8 cellular contexts compared by ENCODE assay signal in the genomic region with DNA sequence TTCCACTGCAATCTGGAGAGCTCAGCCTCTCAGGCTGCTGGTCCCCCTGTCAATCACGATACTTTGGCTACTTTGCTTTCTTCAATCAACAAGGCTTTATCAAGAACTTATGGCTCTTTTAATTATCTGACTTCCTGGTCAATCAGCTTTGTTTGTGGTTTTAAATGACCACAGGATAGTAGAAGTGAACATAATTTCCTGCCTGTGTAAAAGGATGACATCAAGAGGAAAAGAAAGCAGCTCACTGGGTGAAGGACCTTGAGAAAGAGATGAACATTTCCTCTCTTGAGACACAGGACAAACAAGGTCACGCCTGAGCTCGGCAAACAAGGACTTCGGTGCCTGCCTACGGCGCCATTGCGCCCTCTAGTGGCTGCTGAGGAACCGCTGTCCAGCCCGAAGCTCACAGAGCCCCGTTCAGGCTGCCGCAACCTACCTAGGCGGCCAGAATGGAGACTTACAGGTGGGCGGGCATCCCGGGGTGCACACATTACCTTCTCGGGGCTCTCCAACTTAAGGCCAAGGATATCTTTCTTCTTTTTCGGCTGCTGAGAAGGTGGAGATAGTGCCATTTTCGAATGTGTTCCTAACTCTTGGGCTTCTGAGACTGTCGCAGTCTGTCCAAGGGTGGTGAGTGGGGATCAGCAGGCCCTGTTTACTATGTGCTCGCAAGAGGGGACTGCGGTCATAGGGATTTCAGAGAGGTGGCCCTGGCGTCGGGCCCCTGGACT. TPM values are rescaled to one million over a fixed set of nuclear protein-coding genes. Genes with fewer than 3 reads are reported as not detected.
DNase-seq lines count a peak whose midpoint lies in the region; ATAC-seq and TF ChIP-seq lines count a peak whose summit lies in the region.

No MANE protein-coding gene starts in this region.

- no peaks in the 10 kb centered on the region for H3K9me3 ChIP-seq in neural cell (ENCODE audit: low read length)

- no peak overlapping the region for H3K4me3 ChIP-seq in neural cell (ENCODE audit: low read length)

- no peaks in the 10 kb centered on the region for H4K20me1 ChIP-seq in neural cell (ENCODE audit: insufficient read depth)

- peak; percentile 90 for TF ChIP-seq CTCF in neural cell (IDR thresholded peaks at IDR 0.05; ENCODE audit: poor library complexity, severe bottlenecking)

- intact Hi-C loops in activated T-helper 1 cell treated with anti-CD3 and anti-CD28 coated beads, Interleukin-12 subunit alpha, Interleukin-12 subunit beta, Interleukin-2, Interleukin-4 antibody, amounts not matched to agents 30 ng/mL and 10 ng/mL and 1 ng/mL, durations not matched to agents 14 hours and 24 hours and 36 hours (cut with micrococcal nuclease): loop anchor here (1.0 to 10.0 kb wide), 8 partner anchors 56 to 374 kb away; a partner anchor contains a TSS

- no peaks in the 10 kb centered on the region for H3K36me3 ChIP-seq in neural cell (ENCODE audit: insufficient read depth, low read length)

- H3K4me2 ChIP-seq in neural cell (ENCODE audit: low read length): no peak overlapping the region

- peak; percentile 84 for ATAC-seq in GM21576 (IDR thresholded peaks at IDR 0.05; ENCODE audit: unreplicated experiment)
- ATAC-seq in stimulated activated naive CD8-positive, alpha-beta T cell treated with anti-CD3 and anti-CD28 coated beads, Interleukin-15, Interleukin-2, amounts not matched to agents 100 U/mL and 50 U/mL, for 24 hours: peak; percentile 89

- no peaks in the 10 kb centered on the region for H3K9me2 ChIP-seq in neural cell (ENCODE audit: insufficient read depth, low read length)

- no peaks in the 10 kb centered on the region for H3K36me3 Mint-ChIP-seq in IgD-negative memory B cell
- no peaks in the 10 kb centered on the region for H3K36me3 Mint-ChIP-seq in activated T-helper 1 cell treated with anti-CD3 and anti-CD28 coated beads, Interleukin-12 subunit alpha, Interleukin-12 subunit beta, Interleukin-2, Interleukin-4 antibody, amounts not matched to agents 30 ng/mL and 10 ng/mL and 1 ng/mL, durations not matched to agents 14 hours and 24 hours and 36 hours (ENCODE audit: low read depth)

- H3K79me2 ChIP-seq in neural cell (replicated peaks; ENCODE audit: insufficient read depth, low read length): no peaks in the 10 kb centered on the region

- H3K27me3 ChIP-seq in neural cell (ENCODE audit: insufficient read depth, low read depth, low read length): no peaks in the 10 kb centered on the region

- peaks cover 10% of the 10 kb centered on the region for H3K27me3 Mint-ChIP-seq in IgD-negative memory B cell
- H3K27me3 Mint-ChIP-seq in activated T-helper 1 cell treated with anti-CD3 and anti-CD28 coated beads, Interleukin-12 subunit alpha, Interleukin-12 subunit beta, Interleukin-2, Interleukin-4 antibody, amounts not matched to agents 30 ng/mL and 10 ng/mL and 1 ng/mL, durations not matched to agents 14 hours and 24 hours and 36 hours (ENCODE audit: insufficient read depth): no peaks in the 10 kb centered on the region

- no peak overlapping the region for H3K27ac ChIP-seq in neural cell (ENCODE audit: low read length)

- peak overlapping the region in 2 of 4 donors; percentile 9 to 60 for H3K4me3 Mint-ChIP-seq in IgD-negative memory B cell
- peak overlapping the region; percentile 4 for H3K4me3 Mint-ChIP-seq in activated T-helper 1 cell treated with anti-CD3 and anti-CD28 coated beads, Interleukin-12 subunit alpha, Interleukin-12 subunit beta, Interleukin-2, Interleukin-4 antibody, amounts not matched to agents 30 ng/mL and 10 ng/mL and 1 ng/mL, durations not matched to agents 14 hours and 24 hours and 36 hours

- H3F3A ChIP-seq in neural cell (ENCODE audit: insufficient read depth, low read length, poor library complexity, severe bottlenecking): no peaks in the 10 kb centered on the region

- peak overlapping the region; percentile 33 for H2AFZ ChIP-seq in neural cell (ENCODE audit: low read depth, low read length)

- no peaks in the 10 kb centered on the region for H3K9me3 Mint-ChIP-seq in IgD-negative memory B cell
- no peaks in the 10 kb centered on the region for H3K9me3 Mint-ChIP-seq in activated T-helper 1 cell treated with anti-CD3 and anti-CD28 coated beads, Interleukin-12 subunit alpha, Interleukin-12 subunit beta, Interleukin-2, Interleukin-4 antibody, amounts not matched to agents 30 ng/mL and 10 ng/mL and 1 ng/mL, durations not matched to agents 14 hours and 24 hours and 36 hours

- no peak overlapping the region for H3K9ac ChIP-seq in neural cell (ENCODE audit: low read length)

- TF ChIP-seq RAD21 in neural cell (conservative IDR thresholded peaks at IDR 0.05): peak; percentile 87

- DNase-seq in DMS53 (lab: John Stamatoyannopoulos, UW): peak; percentile 97
- DNase-seq in RKO (ENCODE audit: low spot score): peak; percentile 85
- DNase-seq in activated T-helper 1 cell treated with anti-CD3 and anti-CD28 coated beads, Interleukin-12 subunit alpha, Interleukin-12 subunit beta, Interleukin-2, Interleukin-4 antibody, amounts not matched to agents 30 ng/mL and 10 ng/mL and 1 ng/mL, durations not matched to agents 14 hours and 24 hours and 36 hours (ENCODE audit: low spot score): peak; percentile 82
- peak; percentile 96 for DNase-seq in fibroblast of peridontal ligament (ENCODE audit: extremely low read depth)
- DNase-seq in stimulated activated naive CD8-positive, alpha-beta T cell treated with anti-CD3 and anti-CD28 coated beads, Interleukin-15, Interleukin-2, amounts not matched to agents 100 U/mL and 50 U/mL, for 24 hours: peak; percentile 93

- TF ChIP-seq EP300 in neural cell (conservative IDR thresholded peaks at IDR 0.05; ENCODE audit: poor library complexity, severe bottlenecking): no peak

- peaks cover 6 to 15% (median 12%) of the 10 kb centered on the region in 3 donors for H3K4me1 Mint-ChIP-seq in IgD-negative memory B cell
- H3K4me1 Mint-ChIP-seq in activated T-helper 1 cell treated with anti-CD3 and anti-CD28 coated beads, Interleukin-12 subunit alpha, Interleukin-12 subunit beta, Interleukin-2, Interleukin-4 antibody, amounts not matched to agents 30 ng/mL and 10 ng/mL and 1 ng/mL, durations not matched to agents 14 hours and 24 hours and 36 hours (ENCODE audit: low read depth): peaks cover 36% of the 10 kb centered on the region

- H3K27ac Mint-ChIP-seq in IgD-negative memory B cell: peak overlapping the region in 2 of 3 donors; percentile 76 to 85
- peak overlapping the region; percentile 51 for H3K27ac Mint-ChIP-seq in activated T-helper 1 cell treated with anti-CD3 and anti-CD28 coated beads, Interleukin-12 subunit alpha, Interleukin-12 subunit beta, Interleukin-2, Interleukin-4 antibody, amounts not matched to agents 30 ng/mL and 10 ng/mL and 1 ng/mL, durations not matched to agents 14 hours and 24 hours and 36 hours

TF ChIP-seq in neural cell, 6 proteins besides CTCF, POLR2A, EP300 and RAD21:
- TF ChIP-seq TAF1 (IDR thresholded peaks at IDR 0.05; ENCODE audit: low read depth): no peak
- TF ChIP-seq SMC3 (conservative IDR thresholded peaks at IDR 0.05; ENCODE audit: poor library complexity): peak; percentile 86

RNA-seq across cellular contexts. Expression of a gene that starts 54.0 kb away (rescaled TPM):
- not detected for polyA plus RNA-seq in IgD-negative memory B cell
- 0.16 TPM in 1 of 2 replicates, not detected in the other for total RNA-seq in activated T-helper 1 cell treated with anti-CD3 and anti-CD28 coated beads, Interleukin-12 subunit alpha, Interleukin-12 subunit beta, Interleukin-2, Interleukin-4 antibody, amounts not matched to agents 30 ng/mL and 10 ng/mL and 1 ng/mL, durations not matched to agents 14 hours and 24 hours and 36 hours
- polyA plus RNA-seq in neural cell: not detected in 2 replicates
- polyA minus RNA-seq in neural cell: not detected in 2 replicates
